13 cellular contexts compared by ENCODE assay signal in the genomic region with DNA sequence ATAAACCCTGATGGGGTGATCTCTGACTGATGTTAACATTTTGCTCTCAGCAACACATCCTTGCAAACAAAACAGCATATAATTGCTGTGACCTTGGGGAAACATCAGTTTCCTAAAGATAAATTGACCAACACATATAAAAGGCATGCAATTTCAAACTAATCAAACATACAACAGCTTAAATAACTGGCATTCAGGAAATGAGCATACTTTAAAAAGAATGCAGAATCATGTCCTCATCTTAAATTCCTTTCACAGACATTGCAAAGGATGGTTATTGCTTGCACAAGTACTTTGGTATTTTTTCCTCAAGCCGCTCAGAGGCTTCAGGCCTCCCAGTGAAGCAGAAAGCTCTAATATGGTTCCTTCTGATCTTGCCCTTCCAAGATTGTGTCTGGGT.
DNase-seq lines count a peak whose midpoint lies in the region; FAIRE-seq and TF ChIP-seq lines count a peak whose summit lies in the region.
"Had no signal": no experiment of that assay in that cellular context is flagged by ENCODE, and none has a peak within 500 bp of the region (broad histone marks: within the 10 kb centered on the region; RNA-seq: fewer than 3 reads in every experiment).

No MANE protein-coding gene starts in this region.

- no peak for TF ChIP-seq CTCF in brain microvascular endothelial cell (IDR thresholded peaks at IDR 0.05; ENCODE audit: low read depth, low read length, missing control alignments)

- peak; percentile 66 for FAIRE-seq in HTR-8/SVneo (lab: Jason Lieb, UNC)

- H3K36me3 ChIP-seq in ACC112 (ENCODE audit: insufficient read depth, low read length), result no peaks in the 10 kb centered on the region
- no peaks in the 10 kb centered on the region for H3K36me3 ChIP-seq in brain microvascular endothelial cell (replicated peaks)

- H3K4me1 ChIP-seq in ACC112 (ENCODE audit: control insufficient read depth, insufficient read depth, low read length, unreplicated experiment), result peaks cover 16% of the 10 kb centered on the region

- H2AFZ ChIP-seq in ACC112 (ENCODE audit: low read length, unreplicated experiment), result peak overlapping the region; percentile 83

- H3K27ac ChIP-seq in ACC112 (ENCODE audit: low read depth, low read length) (peak overlapping the region; percentile 38; the same call in 1 of the 2 replicates), brain microvascular endothelial cell (peak overlapping the region; percentile 40)
- H3K27ac ChIP-seq: epithelial cell of prostate had no signal

- H3K79me2 ChIP-seq in ACC112 (ENCODE audit: control insufficient read depth, insufficient read depth, low read length, unreplicated experiment), result no peaks in the 10 kb centered on the region

- H3K4me3 ChIP-seq in ACC112 (ENCODE audit: low read depth, low read length), result no peak overlapping the region
- H3K4me3 ChIP-seq in brain microvascular endothelial cell (ENCODE audit: low read depth, low read length), result no peak overlapping the region

- in situ Hi-C loops in brain microvascular endothelial cell (cut with HindIII; ENCODE audit: low pct_ligation_motif_present, low sequenced_read_pairs), result no loop called here

- DNase-seq in HTR-8/SVneo (ENCODE audit: insufficient read length, low spot score), result peak; percentile 12
- peak; percentile 6 for DNase-seq in brain microvascular endothelial cell
- peak; percentile 12 for DNase-seq in kidney glomerular epithelial cell (lab: John Stamatoyannopoulos, UW)
- DNase-seq in SHP77 treated with DMSO at 0.1 percent for 48 hours (lab: John Stamatoyannopoulos, UW), result no peak
- DNase-seq in stimulated activated CD4-positive, alpha-beta T cell treated with anti-CD3 and anti-CD28 coated beads, Interleukin-4, amount 100 ng/mL, for 24 hours, result no peak
- DNase-seq in COLO829 (ENCODE audit: low spot score), result no peak
- no peak for DNase-seq in activated CD8-positive, alpha-beta memory T cell treated with anti-CD3 and anti-CD28 coated beads, Interleukin-2, amount 50 U/mL, for 48 hours
- DNase-seq: cerebellar nuclear complex, DMS 273 treated with DMSO at 0.1 percent for 48 hours, NCI-H446, OCI-M1 had no signal

- no peaks in the 10 kb centered on the region for H3K27me3 ChIP-seq in ACC112 (ENCODE audit: insufficient read depth, low read length)
- H3K27me3 ChIP-seq in brain microvascular endothelial cell (replicated peaks), result no peaks in the 10 kb centered on the region

Comparison
In these comparisons a context has a peak if more than half of its experiments do, and no peak if none do; other contexts are left out.
1. DNase-seq: peak in HTR-8/SVneo (single experiment), brain microvascular endothelial cell (single experiment) and kidney glomerular epithelial cell (single experiment); none in SHP77 treated with DMSO at 0.1 percent for 48 hours (single experiment), stimulated activated CD4-positive, alpha-beta T cell treated with anti-CD3 and anti-CD28 coated beads, Interleukin-4, amount 100 ng/mL, for 24 hours (single experiment), COLO829 (single experiment) and activated CD8-positive, alpha-beta memory T cell treated with anti-CD3 and anti-CD28 coated beads, Interleukin-2, amount 50 U/mL, for 48 hours (single experiment).